ENCODE assay signal across 15 cellular contexts in genomic region chr22:37784829-37785495, GRCh38. TPM values are rescaled to one million over a fixed set of nuclear protein-coding genes. Genes with fewer than 3 reads are reported as not detected.
DNase-seq lines count a peak whose midpoint lies in the region; ATAC-seq, FAIRE-seq and TF ChIP-seq lines count a peak whose summit lies in the region.
"Had no signal": no experiment of that assay in that cellular context is flagged by ENCODE, and none has a peak within 500 bp of the region (broad histone marks: within the 10 kb centered on the region; RNA-seq: fewer than 3 reads in every experiment).

No MANE protein-coding gene starts in this region.

- FAIRE-seq in H54 (lab: Jason Lieb, UNC): no peak

- peaks cover 9% of the 10 kb centered on the region for H3K27me3 Mint-ChIP-seq in endothelial cell (ENCODE audit: unreplicated experiment)
- no peaks in the 10 kb centered on the region for H3K27me3 Mint-ChIP-seq in nephron (ENCODE audit: low read depth)
- H3K27me3 Mint-ChIP-seq: activated CD8-positive, alpha-beta T cell treated with anti-CD3 and anti-CD28 coated beads for 36 hours; stimulated activated naive CD8-positive, alpha-beta T cell treated with anti-CD3 and anti-CD28 coated beads, Interleukin-15, amount 100 ng/mL, for 72 hours had no signal

- ATAC-seq in HG02763 (IDR thresholded peaks at IDR 0.05; ENCODE audit: unreplicated experiment): no peak
- ATAC-seq: activated CD8-positive, alpha-beta T cell treated with anti-CD3 and anti-CD28 coated beads for 36 hours; stimulated activated naive CD8-positive, alpha-beta T cell treated with anti-CD3 and anti-CD28 coated beads, Interleukin-15, amount 100 ng/mL, for 72 hours; T-cell had no signal

- DNase-seq in DMS153 (lab: John Stamatoyannopoulos, UW): peak; percentile 93
- peak; percentile 36 for DNase-seq in NCI-H2171 (lab: John Stamatoyannopoulos, UW)
- no peak for DNase-seq in endothelial cell (ENCODE audit: low spot score)
- DNase-seq in stimulated activated CD4-positive, alpha-beta T cell treated with anti-CD3 and anti-CD28 coated beads, Interleukin-2, amount 100 ng/mL, for 48 hours: no peak
- DNase-seq in stimulated activated CD4-positive, alpha-beta T cell treated with anti-CD3 and anti-CD28 coated beads, Interleukin-4, amount 100 ng/mL, for 4 hours: no peak
- DNase-seq in H54 (ENCODE audit: insufficient read length, low spot score): no peak
- DNase-seq: activated CD8-positive, alpha-beta T cell treated with anti-CD3 and anti-CD28 coated beads for 36 hours; activated gamma-delta T cell; erythroblast; stimulated activated naive CD8-positive, alpha-beta T cell treated with anti-CD3 and anti-CD28 coated beads, Interleukin-15, amount 100 ng/mL, for 72 hours; T-cell had no signal

- H3K27ac Mint-ChIP-seq in endothelial cell (ENCODE audit: unreplicated experiment) (no peak overlapping the region), nephron (peak overlapping the region in 2 of 3 experiments; percentile 17 to 67)
- H3K27ac Mint-ChIP-seq: activated CD8-positive, alpha-beta T cell treated with anti-CD3 and anti-CD28 coated beads for 36 hours; stimulated activated naive CD8-positive, alpha-beta T cell treated with anti-CD3 and anti-CD28 coated beads, Interleukin-15, amount 100 ng/mL, for 72 hours; T-cell had no signal

- TF ChIP-seq POLR2A in H54 (IDR thresholded peaks at IDR 0.05; ENCODE audit: low read depth, low read length): no peak

- H3K9me3 Mint-ChIP-seq in endothelial cell (ENCODE audit: unreplicated experiment) (no peaks in the 10 kb centered on the region), nephron (no peaks in the 10 kb centered on the region)
- H3K9me3 Mint-ChIP-seq: activated CD8-positive, alpha-beta T cell treated with anti-CD3 and anti-CD28 coated beads for 36 hours; stimulated activated naive CD8-positive, alpha-beta T cell treated with anti-CD3 and anti-CD28 coated beads, Interleukin-15, amount 100 ng/mL, for 72 hours; T-cell had no signal

- H3K36me3 Mint-ChIP-seq in endothelial cell (ENCODE audit: low read depth, unreplicated experiment) (peaks cover 4% of the 10 kb centered on the region), nephron (ENCODE audit: low read depth) (no peaks in the 10 kb centered on the region)
- H3K36me3 Mint-ChIP-seq: T-cell had no signal

- H3K4me1 Mint-ChIP-seq in endothelial cell (ENCODE audit: unreplicated experiment) (peaks cover 8% of the 10 kb centered on the region), nephron (peaks cover 9% of the 10 kb centered on the region)
- H3K4me1 Mint-ChIP-seq: stimulated activated naive CD8-positive, alpha-beta T cell treated with anti-CD3 and anti-CD28 coated beads, Interleukin-15, amount 100 ng/mL, for 72 hours; T-cell had no signal

- H3K4me3 Mint-ChIP-seq in endothelial cell (ENCODE audit: unreplicated experiment): peak overlapping the region; percentile 79
- no peak overlapping the region for H3K4me3 Mint-ChIP-seq in nephron
- H3K4me3 Mint-ChIP-seq: activated CD8-positive, alpha-beta T cell treated with anti-CD3 and anti-CD28 coated beads for 36 hours; stimulated activated naive CD8-positive, alpha-beta T cell treated with anti-CD3 and anti-CD28 coated beads, Interleukin-15, amount 100 ng/mL, for 72 hours; T-cell had no signal

- TF ChIP-seq CTCF in endothelial cell (IDR thresholded peaks at IDR 0.05; ENCODE audit: unreplicated experiment) (no peak), nephron (IDR thresholded peaks at IDR 0.05; ENCODE audit: unreplicated experiment in 3 of 3) (no peak)

RNA-seq across cellular contexts. Expression of gene GCAT, which starts 22.8 kb away (rescaled TPM):
- 4.1 TPM for total RNA-seq in endothelial cell (ENCODE audit: unreplicated experiment)

RNA-seq across cellular contexts. Expression of gene GALR3, which starts 38.2 kb away (rescaled TPM):
- total RNA-seq in endothelial cell (ENCODE audit: unreplicated experiment): not detected
- total RNA-seq: activated CD8-positive, alpha-beta T cell treated with anti-CD3 and anti-CD28 coated beads for 36 hours; cardiac septum; mononuclear cell; T-cell had no signal

RNA-seq across cellular contexts. Expression of gene ANKRD54, which starts 59.2 kb away (rescaled TPM):
- 14.4 TPM for total RNA-seq in endothelial cell (ENCODE audit: unreplicated experiment)

Comparison
In these comparisons a context has a peak if more than half of its experiments do, and no peak if none do; other contexts are left out.
1. DNase-seq: peak in DMS153 (single experiment) and NCI-H2171 (single experiment); none in endothelial cell (single experiment), stimulated activated CD4-positive, alpha-beta T cell treated with anti-CD3 and anti-CD28 coated beads, Interleukin-2, amount 100 ng/mL, for 48 hours (0 of 2), stimulated activated CD4-positive, alpha-beta T cell treated with anti-CD3 and anti-CD28 coated beads, Interleukin-4, amount 100 ng/mL, for 4 hours (0 of 2) and H54 (single experiment).